In genomic region chr3:158768361-158768787, GRCh38 we compare ENCODE assay signal across 10 cellular contexts. TPM values are rescaled to one million over a fixed set of nuclear protein-coding genes. Genes with fewer than 3 reads are reported as not detected.
DNase-seq lines count a peak whose midpoint lies in the region; ATAC-seq and TF ChIP-seq lines count a peak whose summit lies in the region.
"Had no signal": no experiment of that assay in that cellular context is flagged by ENCODE, and none has a peak within 500 bp of the region (broad histone marks: within the 10 kb centered on the region; RNA-seq: fewer than 3 reads in every experiment).

No MANE protein-coding gene starts in this region.

- peak overlapping the region; percentile 48 for H3K4me2 ChIP-seq in PC-3 (ENCODE audit: low read length)
- H3K4me2 ChIP-seq: BLaER1 had no signal

- peak; percentile 23 for DNase-seq in A172 (ENCODE audit: low spot score)
- DNase-seq in PC-3, result peak; percentile 65
- peak; percentile 70 for DNase-seq in fibroblast of mammary gland (ENCODE audit: low read depth)
- DNase-seq in NAMALWA (ENCODE audit: low spot score), result no peak
- no peak for DNase-seq in stimulated activated naive CD8-positive, alpha-beta T cell treated with anti-CD3 and anti-CD28 coated beads, Interleukin-15, amount 100 ng/mL, for 72 hours
- no peak for DNase-seq in NCI-H2029 treated with DMSO at 0.1 percent for 48 hours (lab: John Stamatoyannopoulos, UW)
- DNase-seq: activated B cell treated with CpG ODN at 0.5 μM for 24 hours had no signal

- H2AFZ ChIP-seq in PC-3 (ENCODE audit: low read length), result no peak overlapping the region

- H3K27me3 ChIP-seq in PC-3 (ENCODE audit: low read length) (no peaks in the 10 kb centered on the region), mucosa of rectum (ENCODE audit: control insufficient read depth in 2 of 2, insufficient read depth in 2 of 2, low read length in 2 of 2) (no peaks in the 10 kb centered on the region)
- H3K27me3 ChIP-seq: BLaER1 had no signal

- no peaks in the 10 kb centered on the region for H4K20me1 ChIP-seq in PC-3 (ENCODE audit: low read length)
- H4K20me1 ChIP-seq: BLaER1 had no signal

- H3K9me2 ChIP-seq in PC-3 (replicated peaks; ENCODE audit: low read length), result no peaks in the 10 kb centered on the region

- H3K9ac ChIP-seq in PC-3 (ENCODE audit: low read length) (peak overlapping the region; percentile 96), mucosa of rectum (ENCODE audit: low read depth in 1 of 2, low read length in 2 of 2) (no peak overlapping the region)
- H3K9ac ChIP-seq: BLaER1 had no signal

- no peaks in the 10 kb centered on the region for H3K36me3 ChIP-seq in PC-3 (ENCODE audit: low read depth, low read length)
- H3K36me3 ChIP-seq in mucosa of rectum (ENCODE audit: control insufficient read depth in 2 of 2, insufficient read depth in 2 of 2, low read length in 2 of 2), result no peaks in the 10 kb centered on the region
- H3K36me3 ChIP-seq: BLaER1 had no signal

- peak overlapping the region; percentile 100 for H3K27ac ChIP-seq in PC-3 (ENCODE audit: low read length)
- peak overlapping the region; percentile 11 to 32 for H3K27ac ChIP-seq in mucosa of rectum (ENCODE audit: low read depth in 2 of 2, low read length in 2 of 2)
- H3K27ac ChIP-seq: BLaER1 had no signal

- no peaks in the 10 kb centered on the region for H3K79me2 ChIP-seq in PC-3 (ENCODE audit: low read length)

- no peak for TF ChIP-seq CTCF in PC-3 (conservative IDR thresholded peaks at IDR 0.05; ENCODE audit: low read depth, low read length)
- TF ChIP-seq CTCF in fibroblast of mammary gland (conservative IDR thresholded peaks at IDR 0.05; ENCODE audit: control insufficient read depth, insufficient read depth, low read depth, low read length), result no peak

- no peak overlapping the region for H3K4me3 ChIP-seq in PC-3 (ENCODE audit: low read length)
- H3K4me3 ChIP-seq in fibroblast of mammary gland (ENCODE audit: control insufficient read depth, low read depth, low read length), result no peak overlapping the region
- H3K4me3 ChIP-seq in mucosa of rectum (ENCODE audit: low read length in 2 of 2), result no peak overlapping the region
- H3K4me3 ChIP-seq: BLaER1 had no signal

- H3K9me3 Mint-ChIP-seq in stimulated activated naive CD8-positive, alpha-beta T cell treated with anti-CD3 and anti-CD28 coated beads, Interleukin-15, amount 100 ng/mL, for 72 hours, result no peaks in the 10 kb centered on the region
- H3K9me3 Mint-ChIP-seq: activated B cell treated with CpG ODN at 0.5 μM for 24 hours had no signal

- H3F3A ChIP-seq in PC-3 (ENCODE audit: low read length, unreplicated experiment), result peaks cover 7% of the 10 kb centered on the region

- H3K4me1 Mint-ChIP-seq in stimulated activated naive CD8-positive, alpha-beta T cell treated with anti-CD3 and anti-CD28 coated beads, Interleukin-15, amount 100 ng/mL, for 72 hours, result no peaks in the 10 kb centered on the region
- H3K4me1 Mint-ChIP-seq: activated B cell treated with CpG ODN at 0.5 μM for 24 hours had no signal

- no peaks in the 10 kb centered on the region for H3K9me3 ChIP-seq in PC-3 (ENCODE audit: low read length)
- H3K9me3 ChIP-seq in mucosa of rectum (ENCODE audit: control insufficient read depth in 2 of 2, low read length in 2 of 2), result no peaks in the 10 kb centered on the region
- H3K9me3 ChIP-seq: BLaER1 had no signal

- BruUV-seq in PC-3 (replicated peaks; lab: Mats Ljungman, UMichigan), result no TSS peak

- intact Hi-C loops in PC-3 (cut with micrococcal nuclease), result no loop called here

- H3K4me3 Mint-ChIP-seq in stimulated activated naive CD8-positive, alpha-beta T cell treated with anti-CD3 and anti-CD28 coated beads, Interleukin-15, amount 100 ng/mL, for 72 hours, result no peak overlapping the region
- H3K4me3 Mint-ChIP-seq: activated B cell treated with CpG ODN at 0.5 μM for 24 hours had no signal

- H3K4me1 ChIP-seq in PC-3 (ENCODE audit: insufficient read depth, low read length), result peaks cover 86% of the 10 kb centered on the region
- peaks cover 14 to 18% of the 10 kb centered on the region in 2 donors for H3K4me1 ChIP-seq in mucosa of rectum (ENCODE audit: control insufficient read depth in 2 of 2, insufficient read depth in 2 of 2, low read length in 2 of 2)
- H3K4me1 ChIP-seq: BLaER1 had no signal

- no peaks in the 10 kb centered on the region for H3K27me3 Mint-ChIP-seq in stimulated activated naive CD8-positive, alpha-beta T cell treated with anti-CD3 and anti-CD28 coated beads, Interleukin-15, amount 100 ng/mL, for 72 hours
- H3K27me3 Mint-ChIP-seq: activated B cell treated with CpG ODN at 0.5 μM for 24 hours had no signal

- no peak overlapping the region for H3K27ac Mint-ChIP-seq in stimulated activated naive CD8-positive, alpha-beta T cell treated with anti-CD3 and anti-CD28 coated beads, Interleukin-15, amount 100 ng/mL, for 72 hours
- H3K27ac Mint-ChIP-seq: activated B cell treated with CpG ODN at 0.5 μM for 24 hours had no signal

- POLR2A ChIA-PET in PC-3 (lab: Charles Lee; ENCODE audit: unreplicated experiment), result interaction anchor here (0.6 kb wide), 1 partner anchor 40 kb away, joined by 12 read pairs; no protein-coding TSS in a partner anchor

- ATAC-seq in PC-3 (0 out of 2 replicates have a peak, but pooled peaks have one; percentile 24), HG03159 (IDR thresholded peaks at IDR 0.05; ENCODE audit: unreplicated experiment) (no peak)
- ATAC-seq in stimulated activated naive CD8-positive, alpha-beta T cell treated with anti-CD3 and anti-CD28 coated beads, Interleukin-15, amount 100 ng/mL, for 72 hours, result no peak

- CTCF ChIA-PET in PC-3 (lab: Charles Lee), result no interaction called here

RNA-seq across cellular contexts. Expression of gene MFSD1, which starts 33.5 kb away (rescaled TPM):
- 92.7 and 109 TPM in 2 replicates for total RNA-seq in A172 (2014; rRNA removed; shearing (Covaris generic))
- 45.2 and 45.3 TPM in 2 replicates for total RNA-seq in PC-3 (2014; rRNA removed)

RNA-seq across cellular contexts. Expression of gene RARRES1, which starts 36.1 kb away (rescaled TPM):
- total RNA-seq in A172 (2014; rRNA removed; shearing (Covaris generic)), result not detected in 2 replicates
- 0.73 TPM in 1 of 2 replicates, not detected in the other for total RNA-seq in PC-3 (2014; rRNA removed)
- total RNA-seq: activated B cell treated with CpG ODN at 0.5 μM for 24 hours had no signal

Comparison
In these comparisons a context has a peak if more than half of its experiments do, and no peak if none do; other contexts are left out.
1. DNase-seq: peak in A172 (single experiment), PC-3 (single experiment) and fibroblast of mammary gland (single experiment); none in NAMALWA (single experiment), stimulated activated naive CD8-positive, alpha-beta T cell treated with anti-CD3 and anti-CD28 coated beads, Interleukin-15, amount 100 ng/mL, for 72 hours (0 of 2) and NCI-H2029 treated with DMSO at 0.1 percent for 48 hours (single experiment).